In genomic region chr6:42745638-42746451, GRCh38 we compare ENCODE assay signal across 8 cellular contexts. TPM values are rescaled to one million over a fixed set of nuclear protein-coding genes. Genes with fewer than 3 reads are reported as not detected.
DNase-seq lines count a peak whose midpoint lies in the region; ATAC-seq, FAIRE-seq and TF ChIP-seq lines count a peak whose summit lies in the region.

TSS of gene TBCC (minus strand) at chr6:42746103. CDS start at chr6:42746073, 30 bp downstream.

- CTCF ChIA-PET in HepG2 (lab: Yijun Ruan, JAX; ENCODE audit: low intra/inter-chr PET ratio, low total read pairs) = no interaction called here

- H3K27ac ChIP-seq in HepG2 (ENCODE audit: extremely low read length, insufficient read depth, low read length) = peak within 1 kb of the TSS; percentile 93

- no peak; the same call in 1 of the 2 replicates for TF ChIP-seq CTCF in HepG2 (CRISPR knock-in tag; IDR thresholded peaks at IDR 0.05)

- TF ChIP-seq EP300 in HepG2 (IDR thresholded peaks at IDR 0.05; ENCODE audit: low read depth in 2 of 2, low read length in 2 of 2) (0 out of 4 replicates have a peak, but pooled peaks of 1 of the 2 experiments have one; percentile 15), HepG2 (CRISPR knock-in tag; IDR thresholded peaks at IDR 0.05; ENCODE audit: borderline replicate concordance) (0 out of 2 replicates have a peak, but pooled peaks have one; percentile 35)

- H3K9ac ChIP-seq in HepG2 (ENCODE audit: insufficient read depth, low read depth, low read length) = peak within 1 kb of the TSS; percentile 98

- no peaks in the 10 kb centered on the region for H3K36me3 ChIP-seq in HepG2 (replicated peaks in 1 of 2; ENCODE audit: control insufficient read depth in 1 of 2, insufficient read depth in 2 of 2, low read length in 2 of 2)

- TF ChIP-seq POLR2A in HepG2 (IDR thresholded peaks at IDR 0.05; ENCODE audit: insufficient read depth in 1 of 2, low read depth in 2 of 2, low read length in 2 of 2) = peak; percentile 97 to 100

- H3K79me2 ChIP-seq in HepG2 (ENCODE audit: insufficient read depth, low read length) = peaks cover 24% of the 10 kb centered on the region

- no peaks in the 10 kb centered on the region; a peak in 1 of 5 replicates for H3K27me3 ChIP-seq in HepG2 (ENCODE audit: control insufficient read depth in 1 of 2, insufficient read depth in 2 of 2, low read length in 2 of 2)

- no peaks in the 10 kb centered on the region for H3K9me3 ChIP-seq in HepG2 (ENCODE audit: low read length)

- peaks cover 14% of the 10 kb centered on the region; the same call in 1 of the 2 replicates for H4K20me1 ChIP-seq in HepG2 (ENCODE audit: insufficient read depth, low read length)

- no peak within 1 kb of the TSS for H2AFZ ChIP-seq in HepG2 (ENCODE audit: low read length)

- TSS peak; percentile 91 for BruUV-seq in HepG2 (replicated peaks; lab: Mats Ljungman, UMichigan)

- WGBS in HepG2 (ENCODE audit: low lambda C conversion rate) = 2% methylated on average over 46 of the region's 57 CpGs

- POLR2A ChIA-PET in HepG2 (lab: Yijun Ruan, JAX) = interaction anchor here (0.6 to 8.3 kb wide), 36 partner anchors 9 to 852 kb away, joined by 3 to 270 read pairs (median 5); partner anchors contain the start of genes BICRAL, CNPY3, CUL7 and KLHDC3

- H3K4me3 ChIP-seq in HepG2 (replicated peaks in 1 of 3; ENCODE audit: insufficient read depth in 1 of 3, low read depth in 2 of 3, low read length in 3 of 3) = peak within 1 kb of the TSS; percentile 93 to 100 (median 99)

- DNase-seq in CD1c-positive myeloid dendritic cell (ENCODE audit: extremely low spot score) (peak; percentile 98), NCI-H774 (lab: John Stamatoyannopoulos, UW) (peak; percentile 96), dermis microvascular lymphatic vessel endothelial cell (ENCODE audit: low read depth in 2 of 2) (peak; percentile 95 to 99), HepG2 (ENCODE audit: low spot score) (peak; percentile 99)
- DNase-seq in activated CD4-positive, alpha-beta T cell treated with anti-CD3 and anti-CD28 coated beads, Interleukin-2, amount 50 U/mL, for 4 hours = peak; percentile 89 to 92
- DNase-seq in stimulated activated CD4-positive, alpha-beta T cell treated with anti-CD3 and anti-CD28 coated beads, Interleukin-2, amount 100 ng/mL, for 48 hours = peak; percentile 84

- 0 out of 2 replicates have a peak, but pooled peaks have one; percentile 21 for TF ChIP-seq RAD21 in HepG2 (CRISPR knock-in tag; IDR thresholded peaks at IDR 0.05)

- FAIRE-seq in HepG2 (lab: Jason Lieb, UNC) = peak; percentile 91

- ATAC-seq in GM19397 (IDR thresholded peaks at IDR 0.05; ENCODE audit: unreplicated experiment) = peak; percentile 81
- ATAC-seq in HG03565 (IDR thresholded peaks at IDR 0.05; ENCODE audit: unreplicated experiment) = peak; percentile 73
- peak; percentile 87 for ATAC-seq in HepG2

- in situ Hi-C loops in HepG2 (cut with HindIII; ENCODE audit: extremely low pct_ligation_motif_present, low pct_unique_long_range_greater_than_20kb) = loop anchor here (5.0 kb wide), 1 partner anchor 36 kb away; the partner anchor contains the start of gene BICRAL

- H3K4me2 ChIP-seq in HepG2 (ENCODE audit: low read depth, low read length) = peak within 1 kb of the TSS; percentile 96

- intact Hi-C loops in HepG2 (cut with micrococcal nuclease; ENCODE audit: unreplicated experiment) = loop anchor here (1.0 to 10.0 kb wide), 3 partner anchors 36 to 181 kb away; partner anchors contain the start of genes BICRAL, RPL7L1 and UBR2

- peaks cover 44% of the 10 kb centered on the region for H3K4me1 ChIP-seq in HepG2 (ENCODE audit: insufficient read depth, low read length)

TF ChIP-seq in HepG2, 621 proteins besides CTCF, POLR2A, EP300 and RAD21 (continues in another document):
- TF ChIP-seq ZNF501 (CRISPR knock-in tag; IDR thresholded peaks at IDR 0.05) (peak; percentile 73; the same call in 1 of the 2 replicates), ELF4 (CRISPR knock-in tag; IDR thresholded peaks at IDR 0.05; ENCODE audit: borderline replicate concordance) (0 out of 2 replicates have a peak, but pooled peaks have one; percentile 50), ZNF644 (CRISPR knock-in tag; IDR thresholded peaks at IDR 0.05; ENCODE audit: low read depth) (no peak), BCL3 (CRISPR knock-in tag; IDR thresholded peaks at IDR 0.05) (peak; percentile 82), KDM3A (CRISPR knock-in tag; IDR thresholded peaks at IDR 0.05; ENCODE audit: low read depth) (peak; percentile 72; the same call in 1 of the 2 replicates), ZC3H13 (CRISPR knock-in tag; IDR thresholded peaks at IDR 0.05) (no peak), GFI1 (CRISPR knock-in tag; IDR thresholded peaks at IDR 0.05; ENCODE audit: borderline replicate concordance) (peak; percentile 58; the same call in 1 of the 2 replicates), CEBPG (CRISPR knock-in tag; IDR thresholded peaks at IDR 0.05) (peak; percentile 29; the same call in 1 of the 2 replicates), ZBTB44 (CRISPR knock-in tag; IDR thresholded peaks at IDR 0.05) (peak; percentile 82; the same call in 1 of the 2 replicates), CREB3 (CRISPR knock-in tag; IDR thresholded peaks at IDR 0.05) (0 out of 2 replicates have a peak, but pooled peaks have one; percentile 59), AHR (CRISPR knock-in tag; IDR thresholded peaks at IDR 0.05) (peak; percentile 43)
- TF ChIP-seq, protein P1, sequence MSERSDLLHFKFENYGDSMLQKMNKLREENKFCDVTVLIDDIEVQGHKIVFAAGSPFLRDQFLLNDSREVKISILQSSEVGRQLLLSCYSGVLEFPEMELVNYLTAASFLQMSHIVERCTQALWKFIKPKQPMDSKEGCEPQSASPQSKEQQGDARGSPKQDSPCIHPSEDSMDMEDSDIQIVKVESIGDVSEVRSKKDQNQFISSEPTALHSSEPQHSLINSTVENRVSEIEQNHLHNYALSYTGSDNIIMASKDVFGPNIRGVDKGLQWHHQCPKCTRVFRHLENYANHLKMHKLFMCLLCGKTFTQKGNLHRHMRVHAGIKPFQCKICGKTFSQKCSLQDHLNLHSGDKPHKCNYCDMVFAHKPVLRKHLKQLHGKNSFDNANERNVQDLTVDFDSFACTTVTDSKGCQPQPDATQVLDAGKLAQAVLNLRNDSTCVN (CRISPR knock-in tag; IDR thresholded peaks at IDR 0.05; ENCODE audit: borderline replicate concordance) = peak; percentile 87; the same call in 1 of the 2 replicates

RNA-seq across cellular contexts. Expression of gene TBCC, which starts in this region (rescaled TPM):
- 29.1 and 36.4 TPM in 2 replicates for total RNA-seq in dermis microvascular lymphatic vessel endothelial cell
- total RNA-seq in HepG2 (2016; rRNA removed; fragmentation: Illumina TruSeq; extraction: Trizol) = 36.1 and 43.2 TPM in 2 replicates
- 13.4 and 14.0 TPM in 2 replicates for total RNA-seq in HepG2 (2016; cell fraction: cytosol; rRNA removed; fragmentation: Illumina TruSeq; extraction: Trizol; ENCODE audit: low read depth)
- total RNA-seq in HepG2 (2016; cell fraction: insoluble cytoplasmic fraction; rRNA removed; fragmentation: Illumina TruSeq; extraction: Trizol) = 37.2 and 41.5 TPM in 2 replicates
- total RNA-seq in HepG2 (2016; cell fraction: membrane; rRNA removed; fragmentation: Illumina TruSeq; extraction: Trizol) = 20.4 and 22.9 TPM in 2 replicates
- 17.5 and 20.0 TPM in 2 replicates for total RNA-seq in HepG2 (2016; cell fraction: nucleus; rRNA removed; fragmentation: Illumina TruSeq; extraction: Trizol)
- 14.8 and 18.0 TPM in 2 replicates for polyA plus RNA-seq in HepG2 (2011; rRNA removed)
- polyA plus RNA-seq in HepG2 (2011; cell fraction: cytosol; rRNA removed) = 14.9 and 15.6 TPM in 2 replicates
- polyA plus RNA-seq in HepG2 (2011; cell fraction: nucleus; rRNA removed) = 12.6 and 13.8 TPM in 2 replicates
- 12.0 and 15.3 TPM in 2 replicates for polyA plus RNA-seq in HepG2 (2012)
- 5.2 and 5.5 TPM in 2 replicates for polyA plus RNA-seq in HepG2 (2016; cell fraction: cytosol; fragmentation: Illumina TruSeq; extraction: Trizol; ENCODE audit: low read depth)
- polyA plus RNA-seq in HepG2 (2016; cell fraction: insoluble cytoplasmic fraction; fragmentation: Illumina TruSeq; extraction: Trizol; ENCODE audit: low read depth) = 26.8 and 28.7 TPM in 2 replicates
- polyA plus RNA-seq in HepG2 (2016; cell fraction: membrane; fragmentation: Illumina TruSeq; extraction: Trizol; ENCODE audit: low read depth) = 7.8 and 9.2 TPM in 2 replicates
- polyA plus RNA-seq in HepG2 (2016; cell fraction: nucleus; fragmentation: Illumina TruSeq; extraction: Trizol; ENCODE audit: insufficient read depth, low read depth) = 20.6 and 21.7 TPM in 2 replicates
- 10.7 and 14.8 TPM in 2 replicates for polyA minus RNA-seq in HepG2 (2011; rRNA and poly(A)+ RNA removed; ENCODE audit: low replicate concordance)
- 8.2 and 9.3 TPM in 2 replicates for polyA minus RNA-seq in HepG2 (2011; cell fraction: cytosol; rRNA and poly(A)+ RNA removed)
- 7.6 and 7.7 TPM in 2 replicates for polyA minus RNA-seq in HepG2 (2011; cell fraction: nucleus; rRNA and poly(A)+ RNA removed)

Comparison
In these comparisons a context has a peak if more than half of its experiments do, and no peak if none do; other contexts are left out.
1. Peak in every context shown above with its lines: DNase-seq, ATAC-seq, H3K4me3 ChIP-seq and H3K27ac ChIP-seq.